1 cellular context compared by ENCODE assay signal in genomic region chr4:87007345-87008181, GRCh38.
TF ChIP-seq lines count a peak whose summit lies in the region.

No MANE protein-coding gene starts in this region.

TF ChIP-seq in GM23338, 12 proteins besides CTCF, POLR2A, EP300 and RAD21 (continued from another document):
- TF ChIP-seq ZNF462 (CRISPR knock-in tag; IDR thresholded peaks at IDR 0.05) (no peak), ETS1 (IDR thresholded peaks at IDR 0.05) (no peak), NANOG (IDR thresholded peaks at IDR 0.05; ENCODE audit: borderline replicate concordance) (no peak), JUNB (IDR thresholded peaks at IDR 0.05; ENCODE audit: unreplicated experiment) (no peak), EZH2 (IDR thresholded peaks at IDR 0.05; ENCODE audit: low read depth, unreplicated experiment) (no peak), EZH2phosphoT487 (IDR thresholded peaks at IDR 0.05; ENCODE audit: unreplicated experiment) (no peak), POLR2AphosphoS5 (IDR thresholded peaks at IDR 0.05; ENCODE audit: low read depth) (no peak)
TF ChIP-seq in GM23338: peak in this region for 0.
